19 cellular contexts compared by ENCODE assay signal in the genomic region with DNA sequence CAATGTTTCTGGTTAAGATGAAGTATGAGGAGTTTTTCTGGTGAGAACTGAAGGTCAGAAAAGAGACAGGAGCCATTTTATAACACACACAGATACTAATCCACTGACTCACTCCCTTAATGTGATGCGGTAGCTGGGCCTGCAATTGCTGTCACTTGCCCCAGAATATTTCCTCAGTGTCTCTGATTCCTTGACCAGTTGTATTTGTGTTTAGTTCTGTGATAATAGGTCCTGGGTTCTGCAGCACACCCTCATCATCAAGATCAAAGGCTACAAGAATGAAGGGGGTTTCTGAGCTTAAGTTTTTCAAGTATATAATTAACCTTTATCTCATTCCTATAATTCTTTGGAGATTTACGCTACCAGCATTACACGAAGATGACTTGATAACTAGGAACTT.
"Had no signal": no experiment of that assay in that cellular context is flagged by ENCODE, and none has a peak within 500 bp of the region (broad histone marks: within the 10 kb centered on the region; RNA-seq: fewer than 3 reads in every experiment).

No MANE protein-coding gene starts in this region.

- H3K27ac Mint-ChIP-seq: immature natural killer cell; natural killer cell; stimulated activated effector memory CD8-positive, alpha-beta T cell treated with anti-CD3 and anti-CD28 coated beads, Interleukin-12 subunit alpha, Interleukin-12 subunit beta, amount 100 ng/mL, for 72 hours had no signal

- H3K9me3 ChIP-seq: suprapubic skin, upper lobe of right lung had no signal

- H3K36me3 ChIP-seq: right atrium auricular region, suprapubic skin, tibial artery, upper lobe of right lung had no signal

- H3K27me3 Mint-ChIP-seq: central memory CD8-positive, alpha-beta T cell had no signal

- FAIRE-seq: kidney had no signal

- H3K4me3 ChIP-seq: dorsolateral prefrontal cortex, mucosa of descending colon, right atrium auricular region, suprapubic skin, tibial artery, upper lobe of right lung had no signal

- ATAC-seq: mucosa of descending colon; natural killer cell; stimulated activated effector memory CD8-positive, alpha-beta T cell treated with anti-CD3 and anti-CD28 coated beads, Interleukin-12 subunit alpha, Interleukin-12 subunit beta, amount 100 ng/mL, for 72 hours; stimulated activated naive CD8-positive, alpha-beta T cell treated with anti-CD3 and anti-CD28 coated beads, Interleukin-15, Interleukin-2, amounts not matched to agents 100 U/mL and 50 U/mL, for 24 hours; upper lobe of right lung had no signal

- H3K27me3 ChIP-seq: right atrium auricular region, suprapubic skin, tibial artery, upper lobe of right lung had no signal

- H3K4me1 Mint-ChIP-seq: central memory CD8-positive, alpha-beta T cell; immature natural killer cell; natural killer cell; stimulated activated effector memory CD8-positive, alpha-beta T cell treated with anti-CD3 and anti-CD28 coated beads, Interleukin-12 subunit alpha, Interleukin-12 subunit beta, amount 100 ng/mL, for 72 hours had no signal

- DNase-seq: cortex of kidney; dorsolateral prefrontal cortex; effector CD8-positive, alpha-beta T cell; foreskin melanocyte; immature natural killer cell; kidney; mucosa of descending colon; natural killer cell; posterior cingulate gyrus; stimulated activated CD4-positive, alpha-beta T cell treated with anti-CD3 and anti-CD28 coated beads, Interleukin-4, amount 100 ng/mL, for 1 hour; stimulated activated CD8-positive, alpha-beta memory T cell treated with anti-CD3 and anti-CD28 coated beads, Interleukin-4, amount 100 ng/mL, for 48 hours; stimulated activated naive CD8-positive, alpha-beta T cell treated with anti-CD3 and anti-CD28 coated beads, Interleukin-15, Interleukin-2, amounts not matched to agents 100 U/mL and 50 U/mL, for 24 hours; tibial artery; upper lobe of right lung had no signal

- H3K4me3 Mint-ChIP-seq: central memory CD8-positive, alpha-beta T cell; immature natural killer cell; natural killer cell; neural crest cell; stimulated activated effector memory CD8-positive, alpha-beta T cell treated with anti-CD3 and anti-CD28 coated beads, Interleukin-12 subunit alpha, Interleukin-12 subunit beta, amount 100 ng/mL, for 72 hours had no signal

- H3K36me3 Mint-ChIP-seq: immature natural killer cell; natural killer cell; stimulated activated effector memory CD8-positive, alpha-beta T cell treated with anti-CD3 and anti-CD28 coated beads, Interleukin-12 subunit alpha, Interleukin-12 subunit beta, amount 100 ng/mL, for 72 hours had no signal

- H3K27ac ChIP-seq: dorsolateral prefrontal cortex, right atrium auricular region, suprapubic skin, tibial artery, upper lobe of right lung had no signal

- H3K4me1 ChIP-seq: right atrium auricular region, suprapubic skin, tibial artery, upper lobe of right lung had no signal
